In genomic region chr16:85563515-85564276, GRCh38 we compare ENCODE assay signal across 8 cellular contexts. TPM values are rescaled to one million over a fixed set of nuclear protein-coding genes. Genes with fewer than 3 reads are reported as not detected.
A peak's percentile ranks its signal among the peaks of the same experiment; 100 is the strongest.
DNase-seq lines count a peak whose midpoint lies in the region; ATAC-seq and TF ChIP-seq lines count a peak whose summit lies in the region.
"Had no signal": no experiment of that assay in that cellular context is flagged by ENCODE, and none has a peak within 500 bp of the region (broad histone marks: within the 10 kb centered on the region; RNA-seq: fewer than 3 reads in every experiment).

No MANE protein-coding gene starts in this region.

- H3K27me3 Mint-ChIP-seq in central memory CD8-positive, alpha-beta T cell: no peaks in the 10 kb centered on the region
- H3K27me3 Mint-ChIP-seq: activated naive CD8-positive, alpha-beta T cell had no signal

- no peaks in the 10 kb centered on the region for H3K36me3 ChIP-seq in MG63
- H3K36me3 ChIP-seq in tibial artery: no peaks in the 10 kb centered on the region

- H3K4me1 Mint-ChIP-seq in central memory CD8-positive, alpha-beta T cell: peaks cover 77% of the 10 kb centered on the region

- no peak for ATAC-seq in central memory CD8-positive, alpha-beta T cell (replicated peaks; ENCODE audit: extremely low read depth, poor library complexity, severe bottlenecking)

- peak overlapping the region; percentile 59 to 60 for H3K27ac ChIP-seq in tibial artery

- H3K4me3 ChIP-seq in MG63 (no peak overlapping the region), tibial artery (no peak overlapping the region)

- H3K9me3 ChIP-seq in MG63 (no peaks in the 10 kb centered on the region), tibial artery (no peaks in the 10 kb centered on the region)

- H3K9me3 Mint-ChIP-seq in central memory CD8-positive, alpha-beta T cell: no peaks in the 10 kb centered on the region

- peak in 1 of 2 experiments; percentile 15 for TF ChIP-seq CTCF in tibial artery (IDR thresholded peaks at IDR 0.05)

- peak; percentile 78 for DNase-seq in MG63
- no peak for DNase-seq in central memory CD8-positive, alpha-beta T cell (ENCODE audit: low spot score in 2 of 2)
- peak; percentile 75 to 79 for DNase-seq in lung microvascular endothelial cell (ENCODE audit: low read depth in 2 of 2)
- peak; percentile 84 to 89 for DNase-seq in tibial artery
- no peak for DNase-seq in islet precursor cell
- DNase-seq in NCI-H1105 (lab: John Stamatoyannopoulos, UW): no peak
- no peak for DNase-seq in NOMO-1 (lab: John Stamatoyannopoulos, UW; ENCODE audit: unreplicated experiment in 2 of 2)

- H3K27me3 ChIP-seq in MG63 (no peaks in the 10 kb centered on the region), tibial artery (no peaks in the 10 kb centered on the region)

- peaks cover 0 to 53% (median 21%) of the 10 kb centered on the region in 4 donors for H3K4me1 ChIP-seq in tibial artery

- intact Hi-C loops in tibial artery (cut with DNase I; ENCODE audit: low total_unique reads): no loop called here

- peaks cover 24% of the 10 kb centered on the region for H3K36me3 Mint-ChIP-seq in central memory CD8-positive, alpha-beta T cell (ENCODE audit: insufficient read depth)
- H3K36me3 Mint-ChIP-seq: activated naive CD8-positive, alpha-beta T cell had no signal

- H3K27ac Mint-ChIP-seq in central memory CD8-positive, alpha-beta T cell (ENCODE audit: low read depth): peak overlapping the region; percentile 82

- peak overlapping the region; percentile 43 for H3K4me3 Mint-ChIP-seq in central memory CD8-positive, alpha-beta T cell
- H3K4me3 Mint-ChIP-seq: activated naive CD8-positive, alpha-beta T cell had no signal

RNA-seq across cellular contexts. Expression of gene GSE1, which starts 49.4 kb away (rescaled TPM):
- total RNA-seq in MG63 (2014; rRNA removed; shearing (Covaris generic); ENCODE audit: low replicate concordance): 9.3 and 19.1 TPM in 2 replicates
- total RNA-seq in lung microvascular endothelial cell: 6.5 and 12.1 TPM in 2 replicates

Comparison
In these comparisons a context has a peak if more than half of its experiments do, and no peak if none do; other contexts are left out.
1. DNase-seq: peak in MG63 (single experiment), lung microvascular endothelial cell (2 of 2) and tibial artery (2 of 2); none in central memory CD8-positive, alpha-beta T cell (0 of 2), islet precursor cell (single experiment), NCI-H1105 (single experiment) and NOMO-1 (0 of 2).